8 cellular contexts compared by ENCODE assay signal in genomic region chr4:185597532-185598188, GRCh38.
DNase-seq lines count a peak whose midpoint lies in the region; ATAC-seq and TF ChIP-seq lines count a peak whose summit lies in the region.

No MANE protein-coding gene starts in this region.

- no peak overlapping the region for H2BK12ac ChIP-seq in neuronal stem cell (ENCODE audit: low read length)

- peak; percentile 74 for DNase-seq in BE2C
- DNase-seq in HT1080 (ENCODE audit: low read depth), result peak; percentile 71
- peak; percentile 69 for DNase-seq in Panc1 (ENCODE audit: low read depth, low spot score)
- DNase-seq in activated T-helper 1 cell treated with anti-CD3 and anti-CD28 coated beads, Interleukin-12 subunit alpha, Interleukin-12 subunit beta, Interleukin-2, Interleukin-4 antibody, amounts not matched to agents 30 ng/mL and 10 ng/mL and 1 ng/mL, durations not matched to agents 14 hours and 24 hours and 36 hours (ENCODE audit: low spot score), result peak; percentile 32
- DNase-seq in fibroblast of the aortic adventitia (ENCODE audit: low read depth), result peak; percentile 86
- DNase-seq in neuronal stem cell (ENCODE audit: low spot score), result peak; percentile 67
- DNase-seq in substantia nigra (lab: John Stamatoyannopoulos, UW), result peak in 44 of 49 donors; percentile 2 to 78 (median 56)

- no peaks in the 10 kb centered on the region for H3K79me1 ChIP-seq in neuronal stem cell (ENCODE audit: low read depth, low read length)

- no peak overlapping the region for H3K9ac ChIP-seq in neuronal stem cell (ENCODE audit: low read depth, low read length, poor library complexity)

- no peak overlapping the region for H3K4me2 ChIP-seq in neuronal stem cell (ENCODE audit: insufficient read depth, low read length, poor library complexity, severe bottlenecking)

- CTCF ChIA-PET in Panc1 (lab: Charles Lee), result interaction anchor here (0.7 to 1.2 kb wide), 3 partner anchors 9 to 429 kb away, joined by 3 to 4 read pairs (median 3); partner anchors contain the start of genes ANKRD37 and LRP2BP

- POLR2A ChIA-PET in Panc1 (lab: Charles Lee), result interaction anchor here (0.6 kb wide), 2 partner anchors 12 to 386 kb away, joined by 3 read pairs; no protein-coding TSS in a partner anchor

- no peak overlapping the region for H3K4me3 Mint-ChIP-seq in activated T-helper 1 cell treated with anti-CD3 and anti-CD28 coated beads, Interleukin-12 subunit alpha, Interleukin-12 subunit beta, Interleukin-2, Interleukin-4 antibody, amounts not matched to agents 30 ng/mL and 10 ng/mL and 1 ng/mL, durations not matched to agents 14 hours and 24 hours and 36 hours

- H3K4me1 Mint-ChIP-seq in activated T-helper 1 cell treated with anti-CD3 and anti-CD28 coated beads, Interleukin-12 subunit alpha, Interleukin-12 subunit beta, Interleukin-2, Interleukin-4 antibody, amounts not matched to agents 30 ng/mL and 10 ng/mL and 1 ng/mL, durations not matched to agents 14 hours and 24 hours and 36 hours (ENCODE audit: low read depth), result no peaks in the 10 kb centered on the region

- H2BK15ac ChIP-seq in neuronal stem cell (ENCODE audit: low read length), result no peak overlapping the region

- WGBS in neuronal stem cell (ENCODE audit: extremely low coverage in 2 of 2, insufficient read length in 2 of 2, insufficient replicate concordance in 1 of 2), 2 donors, result no CpG with 5 or more reads among the region's 9 CpGs

- BruUV-seq in Panc1 (replicated peaks; lab: Mats Ljungman, UMichigan), result no TSS peak

- no peak overlapping the region for H3K4ac ChIP-seq in neuronal stem cell (ENCODE audit: low read length)

- no peak overlapping the region for H3K18ac ChIP-seq in neuronal stem cell (ENCODE audit: low read length)

- H3K27ac Mint-ChIP-seq in activated T-helper 1 cell treated with anti-CD3 and anti-CD28 coated beads, Interleukin-12 subunit alpha, Interleukin-12 subunit beta, Interleukin-2, Interleukin-4 antibody, amounts not matched to agents 30 ng/mL and 10 ng/mL and 1 ng/mL, durations not matched to agents 14 hours and 24 hours and 36 hours, result no peak overlapping the region

- no peak overlapping the region for H2BK120ac ChIP-seq in neuronal stem cell (ENCODE audit: low read depth, low read length)

- no peak overlapping the region for H3K27ac ChIP-seq in Panc1 (ENCODE audit: low read length)
- H3K27ac ChIP-seq in neuronal stem cell (replicated peaks; ENCODE audit: low read length), result no peak overlapping the region
- H3K27ac ChIP-seq in substantia nigra (ENCODE audit: low read depth, low read length, poor library complexity, severe bottlenecking), result no peak overlapping the region

- no peak overlapping the region for H2AK5ac ChIP-seq in neuronal stem cell (ENCODE audit: low read depth, low read length)

- ATAC-seq in GM19351 (IDR thresholded peaks at IDR 0.05; ENCODE audit: unreplicated experiment) (peak; percentile 76), Panc1 (peak; percentile 70; the same call in 1 of the 2 replicates)

- H4K91ac ChIP-seq in neuronal stem cell (ENCODE audit: low read depth, low read length, poor library complexity), result no peak overlapping the region

- no peak overlapping the region for H2BK5ac ChIP-seq in neuronal stem cell (ENCODE audit: low read length)

- H3K4me1 ChIP-seq in BE2C, result peaks cover 3% of the 10 kb centered on the region; the same call in 1 of the 2 replicates
- H3K4me1 ChIP-seq in Panc1 (ENCODE audit: control insufficient read depth, insufficient read depth, low read length), result no peaks in the 10 kb centered on the region
- peaks cover 1 to 6% of the 10 kb centered on the region in 2 donors for H3K4me1 ChIP-seq in neuronal stem cell (ENCODE audit: control insufficient read depth in 2 of 2, insufficient read depth in 1 of 2, low read depth in 1 of 2, low read length in 2 of 2)

- H2AFZ ChIP-seq in neuronal stem cell (ENCODE audit: low read length), result no peak overlapping the region

- H3K9me3 Mint-ChIP-seq in activated T-helper 1 cell treated with anti-CD3 and anti-CD28 coated beads, Interleukin-12 subunit alpha, Interleukin-12 subunit beta, Interleukin-2, Interleukin-4 antibody, amounts not matched to agents 30 ng/mL and 10 ng/mL and 1 ng/mL, durations not matched to agents 14 hours and 24 hours and 36 hours, result no peaks in the 10 kb centered on the region

- intact Hi-C loops in Panc1 (cut with micrococcal nuclease; ENCODE audit: unreplicated experiment), result loop anchor here (5.0 to 10.0 kb wide), 2 partner anchors 125 to 393 kb away; partner anchors contain the start of genes CCDC110, CFAP97 and SNX25
- intact Hi-C loops in activated T-helper 1 cell treated with anti-CD3 and anti-CD28 coated beads, Interleukin-12 subunit alpha, Interleukin-12 subunit beta, Interleukin-2, Interleukin-4 antibody, amounts not matched to agents 30 ng/mL and 10 ng/mL and 1 ng/mL, durations not matched to agents 14 hours and 24 hours and 36 hours (cut with micrococcal nuclease), result loop anchor here (1.0 to 5.0 kb wide), 7 partner anchors 126 to 593 kb away; partner anchors contain the start of genes ANKRD37, CCDC110, CFAP97 and UFSP2

- no peak overlapping the region for H3K23ac ChIP-seq in neuronal stem cell (ENCODE audit: low read depth, low read length, poor library complexity)

- H3K14ac ChIP-seq in neuronal stem cell (ENCODE audit: low read length), result no peak overlapping the region

- in situ Hi-C loops in Panc1 (cut with HindIII; ENCODE audit: low pct_unique_long_range_greater_than_20kb, low sequenced_read_pairs), result no loop called here

- peaks cover 13% of the 10 kb centered on the region for H3K27me3 Mint-ChIP-seq in activated T-helper 1 cell treated with anti-CD3 and anti-CD28 coated beads, Interleukin-12 subunit alpha, Interleukin-12 subunit beta, Interleukin-2, Interleukin-4 antibody, amounts not matched to agents 30 ng/mL and 10 ng/mL and 1 ng/mL, durations not matched to agents 14 hours and 24 hours and 36 hours (ENCODE audit: insufficient read depth)

- H3K36me3 Mint-ChIP-seq in activated T-helper 1 cell treated with anti-CD3 and anti-CD28 coated beads, Interleukin-12 subunit alpha, Interleukin-12 subunit beta, Interleukin-2, Interleukin-4 antibody, amounts not matched to agents 30 ng/mL and 10 ng/mL and 1 ng/mL, durations not matched to agents 14 hours and 24 hours and 36 hours (ENCODE audit: low read depth), result no peaks in the 10 kb centered on the region

- no peak overlapping the region for H4K8ac ChIP-seq in neuronal stem cell (ENCODE audit: low read depth, low read length)

- TF ChIP-seq CTCF in BE2C (IDR thresholded peaks at IDR 0.05; ENCODE audit: low read depth, low read length) (peak; percentile 100), Panc1 (IDR thresholded peaks at IDR 0.05) (peak; percentile 94), fibroblast of the aortic adventitia (IDR thresholded peaks at IDR 0.05; ENCODE audit: insufficient read depth, low read length) (peak; percentile 100)

- H3K9me3 ChIP-seq in BE2C, result no peaks in the 10 kb centered on the region
- H3K9me3 ChIP-seq in Panc1 (ENCODE audit: control insufficient read depth, insufficient read depth, low read depth, low read length), result no peaks in the 10 kb centered on the region
- H3K9me3 ChIP-seq in neuronal stem cell (replicated peaks in 1 of 2; ENCODE audit: control insufficient read depth in 2 of 2, insufficient read depth in 1 of 2, low read depth in 1 of 2, low read length in 2 of 2), result peaks cover 0 to 2% of the 10 kb centered on the region in 2 donors

- no peaks in the 10 kb centered on the region for H3K36me3 ChIP-seq in BE2C
- H3K36me3 ChIP-seq in Panc1 (ENCODE audit: control insufficient read depth, insufficient read depth, low read length), result no peaks in the 10 kb centered on the region
- peaks cover 4 to 5% of the 10 kb centered on the region in 2 donors for H3K36me3 ChIP-seq in neuronal stem cell (replicated peaks in 1 of 2; ENCODE audit: control insufficient read depth in 2 of 2, insufficient read depth in 2 of 2, low read length in 2 of 2)

- H3K4me3 ChIP-seq in BE2C (ENCODE audit: low read depth, low read length) (no peak overlapping the region), Panc1 (ENCODE audit: low read depth in 2 of 2, low read length in 2 of 2) (no peak overlapping the region), fibroblast of the aortic adventitia (ENCODE audit: low read depth, low read length) (no peak overlapping the region), neuronal stem cell (ENCODE audit: low read length in 2 of 2) (no peak overlapping the region)

- no peaks in the 10 kb centered on the region for H3K27me3 ChIP-seq in BE2C
- no peaks in the 10 kb centered on the region for H3K27me3 ChIP-seq in Panc1 (ENCODE audit: control insufficient read depth, insufficient read depth, low read length)
- H3K27me3 ChIP-seq in neuronal stem cell (ENCODE audit: control insufficient read depth in 3 of 3, insufficient read depth in 3 of 3, low read depth in 1 of 3, low read length in 3 of 3), result no peaks in the 10 kb centered on the region

Comparison
In these comparisons a context has a peak if more than half of its experiments do, and no peak if none do; other contexts are left out.
1. DNase-seq: peak in every context shown above with its lines; median percentile 86 in fibroblast of the aortic adventitia; 74 in BE2C; 71 in HT1080; 69 in Panc1; 67 in neuronal stem cell; 56 in substantia nigra; 32 in activated T-helper 1 cell treated with anti-CD3 and anti-CD28 coated beads, Interleukin-12 subunit alpha, Interleukin-12 subunit beta, Interleukin-2, Interleukin-4 antibody, amounts not matched to agents 30 ng/mL and 10 ng/mL and 1 ng/mL, durations not matched to agents 14 hours and 24 hours and 36 hours.